ENCODE assay signal across 32 cellular contexts in genomic region chr17:74723891-74724290, GRCh38. TPM values are rescaled to one million over a fixed set of nuclear protein-coding genes. Genes with fewer than 3 reads are reported as not detected.
"Had no signal": no experiment of that assay in that cellular context is flagged by ENCODE, and none has a peak within 500 bp of the region (broad histone marks: within the 10 kb centered on the region; RNA-seq: fewer than 3 reads in every experiment).

No MANE protein-coding gene starts in this region.

- H3K27ac ChIP-seq: neural progenitor cell, ovary, parathyroid adenoma, psoas muscle, right lobe of liver, sigmoid colon, skin epidermis, stomach, thoracic aorta, thyroid gland, tibial nerve, upper lobe of left lung, uterus had no signal

- H3K4me2 ChIP-seq: neural progenitor cell, smooth muscle cell had no signal

- H3K27me3 ChIP-seq: ovary, right lobe of liver, sigmoid colon, thyroid gland, upper lobe of left lung, uterus had no signal

- H3K27ac Mint-ChIP-seq: naive thymus-derived CD4-positive, alpha-beta T cell; natural killer cell; nephron; neural progenitor cell; progenitor cell of endocrine pancreas; stimulated activated effector memory CD8-positive, alpha-beta T cell treated with anti-CD3 and anti-CD28 coated beads, Interleukin-12 subunit alpha, Interleukin-12 subunit beta, amount 100 ng/mL, for 72 hours; stimulated activated naive B cell treated with anti-CD40 and anti-IgM and Interleukin-4, amounts not matched to agents 10 μg/mL and 1 μg/mL and 100 μg/mL, for 72 hours; stimulated activated naive CD8-positive, alpha-beta T cell treated with anti-CD3 and anti-CD28 coated beads, Interleukin-15, Interleukin-2, amounts not matched to agents 100 ng/mL and 50 ng/mL, for 24 hours had no signal

- ATAC-seq: naive thymus-derived CD4-positive, alpha-beta T cell; natural killer cell; psoas muscle; right cardiac atrium; right lobe of liver; stimulated activated naive B cell treated with anti-CD40 and anti-IgM and Interleukin-4, amounts not matched to agents 10 μg/mL and 1 μg/mL and 100 μg/mL, for 72 hours had no signal

- H3K36me3 ChIP-seq: neural progenitor cell, ovary, right lobe of liver, sigmoid colon, stomach, thoracic aorta, thyroid gland, tibial nerve, upper lobe of left lung, uterus had no signal

- H3K79me2 ChIP-seq: parathyroid adenoma had no signal

- H3K27me3 Mint-ChIP-seq: stimulated activated naive CD8-positive, alpha-beta T cell treated with anti-CD3 and anti-CD28 coated beads, Interleukin-15, Interleukin-2, amounts not matched to agents 100 ng/mL and 50 ng/mL, for 24 hours had no signal

- H3K4me3 Mint-ChIP-seq: naive thymus-derived CD4-positive, alpha-beta T cell; natural killer cell; nephron; neural progenitor cell; stimulated activated effector memory CD8-positive, alpha-beta T cell treated with anti-CD3 and anti-CD28 coated beads, Interleukin-12 subunit alpha, Interleukin-12 subunit beta, amount 100 ng/mL, for 72 hours; stimulated activated naive B cell treated with anti-CD40 and anti-IgM and Interleukin-4, amounts not matched to agents 10 μg/mL and 1 μg/mL and 100 μg/mL, for 72 hours; stimulated activated naive CD8-positive, alpha-beta T cell treated with anti-CD3 and anti-CD28 coated beads, Interleukin-15, Interleukin-2, amounts not matched to agents 100 ng/mL and 50 ng/mL, for 24 hours had no signal

- H3K36me3 Mint-ChIP-seq: naive thymus-derived CD4-positive, alpha-beta T cell; natural killer cell; neural progenitor cell; stimulated activated effector memory CD8-positive, alpha-beta T cell treated with anti-CD3 and anti-CD28 coated beads, Interleukin-12 subunit alpha, Interleukin-12 subunit beta, amount 100 ng/mL, for 72 hours; stimulated activated naive B cell treated with anti-CD40 and anti-IgM and Interleukin-4, amounts not matched to agents 10 μg/mL and 1 μg/mL and 100 μg/mL, for 72 hours had no signal

- H3K4me1 Mint-ChIP-seq: naive thymus-derived CD4-positive, alpha-beta T cell; nephron; neural progenitor cell; stimulated activated naive B cell treated with anti-CD40 and anti-IgM and Interleukin-4, amounts not matched to agents 10 μg/mL and 1 μg/mL and 100 μg/mL, for 72 hours had no signal

- H3K9me3 ChIP-seq: ovary, psoas muscle, right lobe of liver, sigmoid colon, stomach, thoracic aorta, thyroid gland, upper lobe of left lung, uterus had no signal

- H3K4me3 ChIP-seq: neural progenitor cell, ovary, psoas muscle, right lobe of liver, sigmoid colon, skin epidermis, smooth muscle cell, stomach, thoracic aorta, thyroid gland, tibial nerve, upper lobe of left lung, uterus had no signal

- H3K9ac ChIP-seq: neural progenitor cell, parathyroid adenoma had no signal

- H3K4me1 ChIP-seq: neural progenitor cell, parathyroid adenoma, psoas muscle, right lobe of liver, sigmoid colon, stomach, tibial nerve, upper lobe of left lung, uterus had no signal

- H2AFZ ChIP-seq: neural progenitor cell, parathyroid adenoma had no signal

- DNase-seq: naive thymus-derived CD4-positive, alpha-beta T cell; natural killer cell; occipital lobe; ovary; psoas muscle; right lobe of liver; sigmoid colon; stimulated activated CD4-positive, alpha-beta T cell treated with anti-CD3 and anti-CD28 coated beads, Interleukin-15, amount 100 ng/mL, for 24 hours; stimulated activated CD4-positive, alpha-beta T cell treated with anti-CD3 and anti-CD28 coated beads, Interleukin-2, amount 100 ng/mL, for 24 hours; stimulated activated CD4-positive, alpha-beta T cell treated with anti-CD3 and anti-CD28 coated beads, Interleukin-2, amount 100 ng/mL, for 48 hours; stimulated activated CD4-positive, alpha-beta T cell treated with anti-CD3 and anti-CD28 coated beads, Interleukin-4, amount 100 ng/mL, for 24 hours; stimulated activated naive B cell treated with anti-CD40 and anti-IgM and Interleukin-4, amounts not matched to agents 10 μg/mL and 1 μg/mL and 100 μg/mL, for 72 hours; stimulated activated naive CD4-positive, alpha-beta T cell treated with Interleukin-2 at 50 U/mL for 16 hours; stomach; thyroid gland; trophoblast cell; upper lobe of left lung; uterus had no signal

- H3K9me3 Mint-ChIP-seq: naive thymus-derived CD4-positive, alpha-beta T cell; natural killer cell; nephron; neural progenitor cell; stimulated activated effector memory CD8-positive, alpha-beta T cell treated with anti-CD3 and anti-CD28 coated beads, Interleukin-12 subunit alpha, Interleukin-12 subunit beta, amount 100 ng/mL, for 72 hours; stimulated activated naive B cell treated with anti-CD40 and anti-IgM and Interleukin-4, amounts not matched to agents 10 μg/mL and 1 μg/mL and 100 μg/mL, for 72 hours; stimulated activated naive CD8-positive, alpha-beta T cell treated with anti-CD3 and anti-CD28 coated beads, Interleukin-15, Interleukin-2, amounts not matched to agents 100 ng/mL and 50 ng/mL, for 24 hours had no signal

RNA-seq across cellular contexts. Expression of gene CD300LF, which starts 11.2 kb away (rescaled TPM):
- total RNA-seq: osteoblast, progenitor cell of endocrine pancreas, renal cortical epithelial cell, smooth muscle cell, thyroid gland had no signal
- polyA plus RNA-seq: naive thymus-derived CD4-positive, alpha-beta T cell; neural cell; smooth muscle cell had no signal

RNA-seq across cellular contexts. Expression of gene RAB37, which starts 13.2 kb away (rescaled TPM):
- total RNA-seq: smooth muscle cell had no signal
- polyA plus RNA-seq: neural cell had no signal
